Comparison of ENCODE assay signal across 8 cellular contexts in genomic region chr17:43917348-43918025, GRCh38. TPM values are rescaled to one million over a fixed set of nuclear protein-coding genes. Genes with fewer than 3 reads are reported as not detected.
DNase-seq lines count a peak whose midpoint lies in the region; ATAC-seq and TF ChIP-seq lines count a peak whose summit lies in the region.

No MANE protein-coding gene starts in this region.

- H3K9me3 ChIP-seq in PC-3 (ENCODE audit: low read length), result no peaks in the 10 kb centered on the region

- no TSS peak for BruUV-seq in PC-3 (replicated peaks; lab: Mats Ljungman, UMichigan)

- CTCF ChIA-PET in PC-3 (lab: Charles Lee), result no interaction called here

- H3K79me2 ChIP-seq in PC-3 (ENCODE audit: low read length), result no peaks in the 10 kb centered on the region

- no peak overlapping the region for H3K27ac ChIP-seq in PC-3 (ENCODE audit: low read length)

- H3K9me2 ChIP-seq in PC-3 (replicated peaks; ENCODE audit: low read length), result no peaks in the 10 kb centered on the region

- ATAC-seq in PC-3, result no peak
- ATAC-seq in HG02852 (IDR thresholded peaks at IDR 0.05; ENCODE audit: unreplicated experiment), result no peak

- H3F3A ChIP-seq in PC-3 (ENCODE audit: low read length, unreplicated experiment), result no peaks in the 10 kb centered on the region

- no peaks in the 10 kb centered on the region for H4K20me1 ChIP-seq in PC-3 (ENCODE audit: low read length)

- H3K4me2 ChIP-seq in PC-3 (ENCODE audit: low read length), result no peak overlapping the region

- peak; percentile 56 for TF ChIP-seq CTCF in GM13977 (IDR thresholded peaks at IDR 0.05; ENCODE audit: extremely low read depth, insufficient read depth, missing control alignments)
- TF ChIP-seq CTCF in astrocyte of the spinal cord (IDR thresholded peaks at IDR 0.05; ENCODE audit: low read depth, low read length), result peak; percentile 70
- TF ChIP-seq CTCF in kidney epithelial cell (IDR thresholded peaks at IDR 0.05; ENCODE audit: insufficient read depth, low read length, poor library complexity, severe bottlenecking), result peak; percentile 64
- no peak for TF ChIP-seq CTCF in PC-3 (conservative IDR thresholded peaks at IDR 0.05; ENCODE audit: low read depth, low read length)

- H2AFZ ChIP-seq in PC-3 (ENCODE audit: low read length), result no peak overlapping the region

- no peaks in the 10 kb centered on the region for H3K36me3 ChIP-seq in kidney epithelial cell (ENCODE audit: control insufficient read depth, insufficient read depth, low read length)
- H3K36me3 ChIP-seq in PC-3 (ENCODE audit: low read depth, low read length), result no peaks in the 10 kb centered on the region

- H3K4me3 ChIP-seq in astrocyte of the spinal cord (ENCODE audit: low read depth, low read length), result no peak overlapping the region
- no peak overlapping the region for H3K4me3 ChIP-seq in kidney epithelial cell (ENCODE audit: low read depth, low read length)
- H3K4me3 ChIP-seq in PC-3 (ENCODE audit: low read length), result no peak overlapping the region

- H3K27me3 ChIP-seq in kidney epithelial cell (ENCODE audit: control insufficient read depth, insufficient read depth, low read length) (peaks cover 31% of the 10 kb centered on the region), PC-3 (ENCODE audit: low read length) (peaks cover 21% of the 10 kb centered on the region; the same call in 1 of the 2 replicates)

- DNase-seq in GM13977 (ENCODE audit: low spot score) (peak; percentile 58), RPMI8226 (peak; percentile 29), astrocyte of the spinal cord (ENCODE audit: low read depth, low spot score) (peak; percentile 18), kidney epithelial cell (ENCODE audit: low read depth) (no peak), PC-3 (no peak), NCI-H1694 treated with DMSO at 0.1 percent for 48 hours (lab: John Stamatoyannopoulos, UW) (no peak)
- DNase-seq in stimulated activated CD8-positive, alpha-beta memory T cell treated with anti-CD3 and anti-CD28 coated beads, Interleukin-4, amount 100 ng/mL, for 48 hours, result peak; percentile 72

- POLR2A ChIA-PET in PC-3 (lab: Charles Lee; ENCODE audit: unreplicated experiment), result no interaction called here

- intact Hi-C loops in PC-3 (cut with micrococcal nuclease), result no loop called here

- H3K9ac ChIP-seq in PC-3 (ENCODE audit: low read length), result no peak overlapping the region

- in situ Hi-C loops in GM13977 (cut with MboI; ENCODE audit: low pct_unique_long_range_greater_than_20kb, low sequenced_read_pairs, unreplicated experiment) (no loop called here), astrocyte of the spinal cord (cut with HindIII; ENCODE audit: low sequenced_read_pairs) (no loop called here)

- H3K4me1 ChIP-seq in PC-3 (ENCODE audit: insufficient read depth, low read length), result no peaks in the 10 kb centered on the region

RNA-seq across cellular contexts. Expression of gene MPP2, which starts 10.2 kb away (rescaled TPM):
- total RNA-seq in kidney epithelial cell (2.7 and 3.0 TPM in 2 replicates), PC-3 (2014; rRNA removed) (7.7 and 8.2 TPM in 2 replicates)

RNA-seq across cellular contexts. Expression of gene PPY, which starts 24.8 kb away (rescaled TPM):
- not detected in 2 replicates for total RNA-seq in kidney epithelial cell
- total RNA-seq in PC-3 (2014; rRNA removed), result not detected in 2 replicates

RNA-seq across cellular contexts. Expression of gene PYY, which starts 36.3 kb away (rescaled TPM):
- 0.48 TPM in 1 of 2 replicates, not detected in the other for total RNA-seq in kidney epithelial cell
- total RNA-seq in PC-3 (2014; rRNA removed), result not detected in 2 replicates

Comparison
In these comparisons a context has a peak if more than half of its experiments do, and no peak if none do; other contexts are left out.
1. DNase-seq: peak in GM13977 (single experiment), RPMI8226 (single experiment), astrocyte of the spinal cord (single experiment) and stimulated activated CD8-positive, alpha-beta memory T cell treated with anti-CD3 and anti-CD28 coated beads, Interleukin-4, amount 100 ng/mL, for 48 hours (single experiment); none in kidney epithelial cell (single experiment), PC-3 (single experiment) and NCI-H1694 treated with DMSO at 0.1 percent for 48 hours (single experiment).